Comparison of ENCODE assay signal across 24 cellular contexts in genomic region chr1:205507896-205508714, GRCh38. TPM values are rescaled to one million over a fixed set of nuclear protein-coding genes. Genes with fewer than 3 reads are reported as not detected.
A peak's percentile ranks its signal among the peaks of the same experiment; 100 is the strongest.
DNase-seq lines count a peak whose midpoint lies in the region; ATAC-seq and TF ChIP-seq lines count a peak whose summit lies in the region.
"Had no signal": no experiment of that assay in that cellular context is flagged by ENCODE, and none has a peak within 500 bp of the region (broad histone marks: within the 10 kb centered on the region; RNA-seq: fewer than 3 reads in every experiment).

No MANE protein-coding gene starts in this region.

- CTCF ChIA-PET in SK-N-SH (lab: Yijun Ruan, JAX) (interaction anchor here (0.6 to 45.6 kb wide), 8 partner anchors 13 to 154 kb away, joined by 3 to 1333 read pairs (median 3); partner anchors contain the start of gene ELK4), Calu3 (lab: Charles Lee) (interaction anchor here (0.7 to 1.4 kb wide), 2 partner anchors 23 to 1014 kb away, joined by 3 to 5 read pairs; no protein-coding TSS in a partner anchor)

- no TSS peak for BruUV-seq in Calu3 (replicated peaks; lab: Mats Ljungman, UMichigan)

- H3K4me3 Mint-ChIP-seq in Calu3 (ENCODE audit: low read depth, unreplicated experiment), result no peak overlapping the region
- H3K4me3 Mint-ChIP-seq: natural killer cell; stimulated activated naive CD8-positive, alpha-beta T cell treated with anti-CD3 and anti-CD28 coated beads, Interleukin-15, Interleukin-2, amounts not matched to agents 100 ng/mL and 50 ng/mL, for 24 hours; T-cell had no signal

- peaks cover 21% of the 10 kb centered on the region for H3K36me3 Mint-ChIP-seq in Calu3 (ENCODE audit: insufficient read depth, unreplicated experiment)
- H3K36me3 Mint-ChIP-seq: CD8-positive, alpha-beta T cell; natural killer cell; T-cell had no signal

- H3K9ac ChIP-seq in SK-N-SH, result no peak overlapping the region

- no peaks in the 10 kb centered on the region for H3K9me3 ChIP-seq in right atrium auricular region
- no peaks in the 10 kb centered on the region for H3K9me3 ChIP-seq in SK-N-SH
- H3K9me3 ChIP-seq in tibial artery, result no peaks in the 10 kb centered on the region
- H3K9me3 ChIP-seq: gastrocnemius medialis, prostate gland, upper lobe of left lung had no signal

- no peaks in the 10 kb centered on the region for H3F3A ChIP-seq in SK-N-SH (replicated peaks; ENCODE audit: insufficient read depth)

- H3K9me3 Mint-ChIP-seq in Calu3 (ENCODE audit: low read depth, unreplicated experiment), result no peaks in the 10 kb centered on the region
- H3K9me3 Mint-ChIP-seq: activated T-helper 2 cell treated with anti-CD3 and anti-CD28 coated beads, Interferon-gamma antibody, Interleukin-2, Interleukin-4, amounts not matched to agents 10 μg/mL and 5 μg/mL and 100 μg/mL, durations not matched to agents 14 hours and 24 hours and 36 hours; CD8-positive, alpha-beta T cell; natural killer cell; stimulated activated naive CD8-positive, alpha-beta T cell treated with anti-CD3 and anti-CD28 coated beads, Interleukin-15, Interleukin-2, amounts not matched to agents 100 ng/mL and 50 ng/mL, for 24 hours; T-cell had no signal

- intact Hi-C loops in left cardiac atrium (cut with DNase I) (no loop called here), tibial artery (cut with DNase I; ENCODE audit: low total_unique reads) (no loop called here), Calu3 (cut with micrococcal nuclease; ENCODE audit: unreplicated experiment) (no loop called here)

- TF ChIP-seq EP300 in SK-N-SH (IDR thresholded peaks at IDR 0.05; ENCODE audit: borderline replicate concordance in 1 of 2, low read depth in 1 of 2, low read length in 1 of 2), result peak in 1 of 2 experiments; percentile 27; a peak in 1 of 4 replicates

- POLR2A ChIA-PET in SK-N-SH (lab: Yijun Ruan, JAX), result no interaction called here

- peaks cover 4% of the 10 kb centered on the region for H3K27me3 Mint-ChIP-seq in Calu3 (ENCODE audit: unreplicated experiment)
- H3K27me3 Mint-ChIP-seq: stimulated activated naive CD8-positive, alpha-beta T cell treated with anti-CD3 and anti-CD28 coated beads, Interleukin-15, Interleukin-2, amounts not matched to agents 100 ng/mL and 50 ng/mL, for 24 hours had no signal

- ATAC-seq in left cardiac atrium, result no peak
- ATAC-seq: CD8-positive, alpha-beta T cell; gastrocnemius medialis; natural killer cell; T-cell had no signal

- H3K4me3 ChIP-seq in right atrium auricular region (no peak overlapping the region), SK-N-SH (ENCODE audit: low read depth in 2 of 2, low read length in 1 of 2) (no peak overlapping the region), tibial artery (no peak overlapping the region)
- H3K4me3 ChIP-seq: gastrocnemius medialis, prostate gland, upper lobe of left lung had no signal

- no peak overlapping the region for H3K27ac Mint-ChIP-seq in Calu3 (ENCODE audit: unreplicated experiment)
- H3K27ac Mint-ChIP-seq: activated T-helper 2 cell treated with anti-CD3 and anti-CD28 coated beads, Interferon-gamma antibody, Interleukin-2, Interleukin-4, amounts not matched to agents 10 μg/mL and 5 μg/mL and 100 μg/mL, durations not matched to agents 14 hours and 24 hours and 36 hours; CD8-positive, alpha-beta T cell; natural killer cell; stimulated activated naive CD8-positive, alpha-beta T cell treated with anti-CD3 and anti-CD28 coated beads, Interleukin-15, Interleukin-2, amounts not matched to agents 100 ng/mL and 50 ng/mL, for 24 hours; T-cell had no signal

- no peaks in the 10 kb centered on the region for H3K79me2 ChIP-seq in SK-N-SH (ENCODE audit: insufficient read depth)

- no peaks in the 10 kb centered on the region for H3K9me2 ChIP-seq in SK-N-SH

- 80% methylated on average over 8 of the region's 8 CpGs for WGBS in SK-N-SH (ENCODE audit: low lambda C conversion rate)

- H3K4me1 Mint-ChIP-seq in Calu3 (ENCODE audit: low read depth, unreplicated experiment), result peaks cover 20% of the 10 kb centered on the region

- H3K36me3 ChIP-seq in right atrium auricular region (no peaks in the 10 kb centered on the region), SK-N-SH (replicated peaks in 1 of 2; ENCODE audit: control insufficient read depth in 1 of 2, insufficient read depth in 2 of 2, low read length in 1 of 2) (no peaks in the 10 kb centered on the region), tibial artery (no peaks in the 10 kb centered on the region)
- H3K36me3 ChIP-seq: gastrocnemius medialis, prostate gland, upper lobe of left lung had no signal

- H3K27ac ChIP-seq in right atrium auricular region (peak overlapping the region; percentile 19 to 51), SK-N-SH (ENCODE audit: low read depth in 2 of 2, low read length in 1 of 2) (peak overlapping the region in 1 of 2 experiments; percentile 80; a peak in 2 of 4 replicates), layer of hippocampus (ENCODE audit: low read depth, low read length) (peak overlapping the region; percentile 64), tibial artery (peak overlapping the region; percentile 89 to 92)
- H3K27ac ChIP-seq: gastrocnemius medialis, prostate gland, upper lobe of left lung had no signal

- H3K4me2 ChIP-seq in SK-N-SH, result no peak overlapping the region

- TF ChIP-seq CTCF in right atrium auricular region (IDR thresholded peaks at IDR 0.05) (no peak), SK-N-SH (IDR thresholded peaks at IDR 0.05) (no peak), tibial artery (IDR thresholded peaks at IDR 0.05) (no peak), Calu3 (IDR thresholded peaks at IDR 0.05; ENCODE audit: unreplicated experiment) (no peak)

- no peak for DNase-seq in right atrium auricular region (ENCODE audit: low spot score)
- no peak for DNase-seq in left cardiac atrium
- peak; percentile 82 for DNase-seq in SK-N-SH
- no peak for DNase-seq in tibial artery
- DNase-seq in GF-D8 (lab: John Stamatoyannopoulos, UW), result no peak
- DNase-seq in activated CD8-positive, alpha-beta memory T cell treated with anti-CD3 and anti-CD28 coated beads, Interleukin-2, amount 50 U/mL, for 48 hours, result no peak
- no peak for DNase-seq in Calu3
- DNase-seq: activated CD4-positive, alpha-beta T cell treated with anti-CD3 and anti-CD28 coated beads for 48 hours; CD8-positive, alpha-beta T cell; DND-41; erythroblast; gastrocnemius medialis; KBM-7; kidney glomerular epithelial cell; natural killer cell; NCI-H187 treated with DMSO at 0.1 percent for 48 hours; NCI-H446 treated with DMSO at 0.1 percent for 48 hours; small intestine; T-cell; upper lobe of left lung had no signal

- H2AFZ ChIP-seq in SK-N-SH (ENCODE audit: low read depth), result no peak overlapping the region

- no peaks in the 10 kb centered on the region for H4K20me1 ChIP-seq in SK-N-SH (ENCODE audit: insufficient read depth)

- H3K27me3 ChIP-seq in right atrium auricular region (no peaks in the 10 kb centered on the region), SK-N-SH (ENCODE audit: insufficient read depth) (no peaks in the 10 kb centered on the region), layer of hippocampus (ENCODE audit: control insufficient read depth, insufficient read depth, low read length) (no peaks in the 10 kb centered on the region), tibial artery (no peaks in the 10 kb centered on the region)
- H3K27me3 ChIP-seq: gastrocnemius medialis, upper lobe of left lung had no signal

- 0 out of 2 replicates have a peak, but pooled peaks have one; percentile 1 for TF ChIP-seq RAD21 in SK-N-SH (IDR thresholded peaks at IDR 0.05; ENCODE audit: low read length)

- peaks cover 0 to 59% of the 10 kb centered on the region in 2 donors for H3K4me1 ChIP-seq in right atrium auricular region
- H3K4me1 ChIP-seq in SK-N-SH (ENCODE audit: control insufficient read depth in 1 of 2, insufficient read depth in 2 of 2, low read depth in 1 of 2, low read length in 1 of 2), result peaks cover 7 to 50% of the 10 kb centered on the region in 2 experiments; a peak in 2 of 4 replicates
- H3K4me1 ChIP-seq in tibial artery, result peaks cover 0 to 75% (median 62%) of the 10 kb centered on the region in 4 donors
- H3K4me1 ChIP-seq: prostate gland had no signal

TF ChIP-seq in SK-N-SH, 30 proteins besides CTCF, POLR2A, EP300 and RAD21:
- TF ChIP-seq CHD2 (IDR thresholded peaks at IDR 0.05; ENCODE audit: low read length, partially characterized antibody) (peak; percentile 18), NRF1 (IDR thresholded peaks at IDR 0.05; ENCODE audit: low read depth, low read length) (no peak), FOXJ3 (CRISPR knock-in tag; IDR thresholded peaks at IDR 0.05) (peak; percentile 81), YY1 (IDR thresholded peaks at IDR 0.05; ENCODE audit: low read depth) (no peak), IRF3 (IDR thresholded peaks at IDR 0.05; ENCODE audit: low read depth, low read length) (no peak), SIN3A (IDR thresholded peaks at IDR 0.05; ENCODE audit: borderline replicate concordance, low read depth, low read length) (no peak), RCOR1 (IDR thresholded peaks at IDR 0.05; ENCODE audit: low read length) (peak; percentile 61; the same call in 1 of the 2 replicates), GATA2 (CRISPR knock-in tag; IDR thresholded peaks at IDR 0.05) (peak; percentile 58), MEF2A (IDR thresholded peaks at IDR 0.05; ENCODE audit: borderline replicate concordance, low read depth) (no peak)

RNA-seq across cellular contexts. Expression of gene CDK18, which starts 3.6 kb away (rescaled TPM):
- total RNA-seq in right atrium auricular region (100 to 1,000 TPM in 1 of 2 donors, 10 to 100 TPM in 1; 85.6 to 116 TPM), left cardiac atrium (100 to 1,000 TPM; 102 to 118 TPM), Calu3 (2022) (42.1 and 44.0 TPM in 2 replicates)
- 2.5 and 3.1 TPM in 2 replicates for polyA plus RNA-seq in SK-N-SH (2012; rRNA removed)
- 0.80 and 1.3 TPM in 2 replicates for polyA plus RNA-seq in SK-N-SH (2012; cell fraction: cytosol; rRNA removed)
- polyA plus RNA-seq in SK-N-SH (2012; cell fraction: nucleus; rRNA removed), result 10.6 and 12.1 TPM in 2 replicates

RNA-seq across cellular contexts. Expression of gene BLACAT1, which starts 52.3 kb away (rescaled TPM):
- under 1 TPM; 0.24 to 0.26 TPM for total RNA-seq in right atrium auricular region
- under 1 TPM in 1 of 2 donors, not detected in 1; 0.16 TPM for total RNA-seq in left cardiac atrium
- not detected in 2 replicates for polyA plus RNA-seq in SK-N-SH (2012; rRNA removed)
- polyA plus RNA-seq in SK-N-SH (2012; cell fraction: cytosol; rRNA removed), result not detected in 2 replicates
- polyA plus RNA-seq in SK-N-SH (2012; cell fraction: nucleus; rRNA removed), result 0.04 TPM in 1 of 2 replicates, not detected in the other
- 14.2 TPM in 2 replicates for total RNA-seq in Calu3 (2022)
- total RNA-seq: activated T-helper 2 cell treated with anti-CD3 and anti-CD28 coated beads, Interferon-gamma antibody, Interleukin-2, Interleukin-4, amounts not matched to agents 10 μg/mL and 5 μg/mL and 100 μg/mL, durations not matched to agents 14 hours and 24 hours and 36 hours; CD8-positive, alpha-beta T cell; gastrocnemius medialis had no signal

Comparison
In these comparisons a context has a peak if more than half of its experiments do, and no peak if none do; other contexts are left out.
1. RNA of gene BLACAT1, which starts 52.3 kb away (total RNA-seq): 14.2 TPM in Calu3; 0.24 to 0.26 TPM in right atrium auricular region and 0.16 TPM in left cardiac atrium; every median in the first group is over 10 times any median in the second.